In genomic region chr3:160804762-160805161, GRCh38 we compare ENCODE assay signal across 12 cellular contexts. TPM values are rescaled to one million over a fixed set of nuclear protein-coding genes. Genes with fewer than 3 reads are reported as not detected.
DNase-seq lines count a peak whose midpoint lies in the region; ATAC-seq and TF ChIP-seq lines count a peak whose summit lies in the region.
"Had no signal": no experiment of that assay in that cellular context is flagged by ENCODE, and none has a peak within 500 bp of the region (broad histone marks: within the 10 kb centered on the region; RNA-seq: fewer than 3 reads in every experiment).

No MANE protein-coding gene starts in this region.

- TF ChIP-seq CTCF in MCF 10A (IDR thresholded peaks at IDR 0.05; ENCODE audit: unreplicated experiment) = no peak
- TF ChIP-seq CTCF in mammary epithelial cell (conservative IDR thresholded peaks at IDR 0.05 in 1 of 2, IDR thresholded peaks at IDR 0.05 in 1 of 2; ENCODE audit: extremely low read depth in 1 of 2, insufficient read depth in 1 of 2, low read depth in 1 of 2, low read length in 2 of 2) = no peak
- no peak for TF ChIP-seq CTCF in smooth muscle cell (IDR thresholded peaks at IDR 0.05; ENCODE audit: borderline replicate concordance, insufficient read depth, poor library complexity, severe bottlenecking)

- dilution Hi-C loops in mammary epithelial cell (cut with HindIII; ENCODE audit: low sequenced_read_pairs) = no loop called here

- no peaks in the 10 kb centered on the region for H3K9me3 ChIP-seq in mammary epithelial cell (replicated peaks; ENCODE audit: insufficient read depth, low read length)
- H3K9me3 ChIP-seq in smooth muscle cell (replicated peaks; ENCODE audit: low read depth) = no peaks in the 10 kb centered on the region
- H3K9me3 ChIP-seq: breast epithelium, SJSA1 had no signal

- CTCF ChIA-PET in MCF 10A (lab: Yijun Ruan, JAX) = interaction anchor here (0.6 kb wide), 1 partner anchor 116 kb away, joined by 3 read pairs; no protein-coding TSS in a partner anchor
- CTCF ChIA-PET in mammary epithelial cell (lab: Charles Lee; ENCODE audit: low non-redundant PET) = no interaction called here

- H3K9me3 Mint-ChIP-seq in MCF 10A (ENCODE audit: unreplicated experiment) = no peaks in the 10 kb centered on the region
- H3K9me3 Mint-ChIP-seq in stimulated activated effector memory CD8-positive, alpha-beta T cell treated with anti-CD3 and anti-CD28 coated beads, Interleukin-12 subunit alpha, Interleukin-12 subunit beta, amount 100 ng/mL, for 72 hours = no peaks in the 10 kb centered on the region

- H3K4me1 ChIP-seq in mammary epithelial cell (ENCODE audit: insufficient read depth, low read length) = no peaks in the 10 kb centered on the region
- peaks cover 2% of the 10 kb centered on the region for H3K4me1 ChIP-seq in smooth muscle cell (ENCODE audit: low read depth)
- H3K4me1 ChIP-seq: SJSA1 had no signal

- POLR2A ChIA-PET in MCF 10A (lab: Yijun Ruan, JAX) = interaction anchor here (0.7 to 1.4 kb wide), 4 partner anchors 12 to 63 kb away, joined by 3 read pairs; no protein-coding TSS in a partner anchor

- peaks cover 2% of the 10 kb centered on the region for H3K27me3 ChIP-seq in mammary epithelial cell (ENCODE audit: insufficient read depth, low read length)
- H3K27me3 ChIP-seq in smooth muscle cell (ENCODE audit: low read depth) = no peaks in the 10 kb centered on the region
- H3K27me3 ChIP-seq: breast epithelium had no signal

- no TSS peak for BruUV-seq in MCF 10A (replicated peaks; lab: Mats Ljungman, UMichigan)
- no TSS peak for BruUV-seq in mammary epithelial cell (replicated peaks; lab: Mats Ljungman, UMichigan)

- no peaks in the 10 kb centered on the region for H3F3A ChIP-seq in smooth muscle cell (ENCODE audit: low read depth)

- H3K4me1 Mint-ChIP-seq in MCF 10A (ENCODE audit: insufficient read depth, unreplicated experiment) = peaks cover 12% of the 10 kb centered on the region
- peaks cover 12% of the 10 kb centered on the region for H3K4me1 Mint-ChIP-seq in stimulated activated effector memory CD8-positive, alpha-beta T cell treated with anti-CD3 and anti-CD28 coated beads, Interleukin-12 subunit alpha, Interleukin-12 subunit beta, amount 100 ng/mL, for 72 hours

- no peaks in the 10 kb centered on the region for H4K20me1 ChIP-seq in mammary epithelial cell (ENCODE audit: insufficient read depth, low read length)
- no peaks in the 10 kb centered on the region for H4K20me1 ChIP-seq in smooth muscle cell (ENCODE audit: low read depth)

- H3K79me2 ChIP-seq in mammary epithelial cell (ENCODE audit: insufficient read depth, low read length) = no peaks in the 10 kb centered on the region
- no peaks in the 10 kb centered on the region for H3K79me2 ChIP-seq in smooth muscle cell (ENCODE audit: low read depth)

- WGBS in mammary epithelial cell (ENCODE audit: low coverage, missing lambda C conversion rate) = 14% methylated on average over 1 of the region's 1 CpG
- 15% methylated on average over 1 of the region's 1 CpG for WGBS in smooth muscle cell (ENCODE audit: low lambda C conversion rate)

- in situ Hi-C loops in mammary epithelial cell (cut with MboI; ENCODE audit: low sequenced_read_pairs in 2 of 2) = no loop called here

- H3K4me3 ChIP-seq in mammary epithelial cell (replicated peaks in 1 of 3; ENCODE audit: insufficient read depth in 1 of 3, low read depth in 2 of 3, low read length in 3 of 3) = no peak overlapping the region
- H3K4me3 ChIP-seq in smooth muscle cell = no peak overlapping the region
- H3K4me3 ChIP-seq: breast epithelium, SJSA1 had no signal

- H3K4me2 ChIP-seq in mammary epithelial cell (ENCODE audit: insufficient read depth, low read depth, low read length) (no peak overlapping the region), smooth muscle cell (no peak overlapping the region)

- H3K36me3 ChIP-seq in mammary epithelial cell (ENCODE audit: insufficient read depth, low read length) (no peaks in the 10 kb centered on the region), smooth muscle cell (ENCODE audit: low read depth) (no peaks in the 10 kb centered on the region)
- H3K36me3 ChIP-seq: breast epithelium, SJSA1 had no signal

- no peak overlapping the region for H3K27ac ChIP-seq in mammary epithelial cell (ENCODE audit: insufficient read depth, low read depth, low read length)
- no peak overlapping the region for H3K27ac ChIP-seq in smooth muscle cell (ENCODE audit: low read depth)
- H3K27ac ChIP-seq: breast epithelium, SJSA1 had no signal

- no peaks in the 10 kb centered on the region for H3K36me3 Mint-ChIP-seq in MCF 10A (ENCODE audit: insufficient read depth, unreplicated experiment)
- peaks cover 6% of the 10 kb centered on the region for H3K36me3 Mint-ChIP-seq in stimulated activated effector memory CD8-positive, alpha-beta T cell treated with anti-CD3 and anti-CD28 coated beads, Interleukin-12 subunit alpha, Interleukin-12 subunit beta, amount 100 ng/mL, for 72 hours
- H3K36me3 Mint-ChIP-seq: activated CD8-positive, alpha-beta memory T cell treated with anti-CD3 and anti-CD28 coated beads, Interleukin-2, amount 10 ng/mL, durations not matched to agents 7 days and 5 days had no signal

- no peak for ATAC-seq in stimulated activated effector memory CD8-positive, alpha-beta T cell treated with anti-CD3 and anti-CD28 coated beads, Interleukin-12 subunit alpha, Interleukin-12 subunit beta, amount 100 ng/mL, for 72 hours
- ATAC-seq in HG02981 (IDR thresholded peaks at IDR 0.05; ENCODE audit: unreplicated experiment) = no peak
- ATAC-seq: activated CD8-positive, alpha-beta memory T cell treated with anti-CD3 and anti-CD28 coated beads, Interleukin-2, amount 10 ng/mL, durations not matched to agents 7 days and 5 days had no signal

- DNase-seq in MCF 10A (ENCODE audit: unreplicated experiment) (peak; percentile 47), mammary epithelial cell (no peak), astrocyte of the hippocampus (ENCODE audit: low read depth, low spot score) (peak; percentile 65), kidney tubule cell (ENCODE audit: low spot score) (peak; percentile 33), ureter (ENCODE audit: low spot score) (peak; percentile 44), smooth muscle cell (lab: John Stamatoyannopoulos, UW; ENCODE audit: unreplicated experiment) (no peak)
- no peak for DNase-seq in stimulated activated effector memory CD8-positive, alpha-beta T cell treated with anti-CD3 and anti-CD28 coated beads, Interleukin-12 subunit alpha, Interleukin-12 subunit beta, amount 100 ng/mL, for 72 hours (ENCODE audit: low spot score in 2 of 2)
- DNase-seq: activated CD8-positive, alpha-beta memory T cell treated with anti-CD3 and anti-CD28 coated beads, Interleukin-2, amount 10 ng/mL, durations not matched to agents 7 days and 5 days; NCI-H1048 had no signal

- no peak overlapping the region for H3K9ac ChIP-seq in mammary epithelial cell (ENCODE audit: insufficient read depth, low read length)
- H3K9ac ChIP-seq in smooth muscle cell (ENCODE audit: low read depth) = no peak overlapping the region

- intact Hi-C loops in MCF 10A (cut with micrococcal nuclease) (loop anchor here (5.0 kb wide), 1 partner anchor 47 kb away; the partner anchor contains the start of gene PPM1L), mammary epithelial cell (cut with micrococcal nuclease) (no loop called here)

- H3K4me3 Mint-ChIP-seq in MCF 10A (ENCODE audit: unreplicated experiment) = no peak overlapping the region
- no peak overlapping the region for H3K4me3 Mint-ChIP-seq in stimulated activated effector memory CD8-positive, alpha-beta T cell treated with anti-CD3 and anti-CD28 coated beads, Interleukin-12 subunit alpha, Interleukin-12 subunit beta, amount 100 ng/mL, for 72 hours
- H3K4me3 Mint-ChIP-seq: activated CD8-positive, alpha-beta memory T cell treated with anti-CD3 and anti-CD28 coated beads, Interleukin-2, amount 10 ng/mL, durations not matched to agents 7 days and 5 days had no signal

- H2AFZ ChIP-seq in mammary epithelial cell (ENCODE audit: low read depth, low read length) = no peak overlapping the region
- no peak overlapping the region for H2AFZ ChIP-seq in smooth muscle cell (ENCODE audit: low read depth)

- no peak overlapping the region for H3K27ac Mint-ChIP-seq in MCF 10A (ENCODE audit: low read depth, unreplicated experiment)
- H3K27ac Mint-ChIP-seq in stimulated activated effector memory CD8-positive, alpha-beta T cell treated with anti-CD3 and anti-CD28 coated beads, Interleukin-12 subunit alpha, Interleukin-12 subunit beta, amount 100 ng/mL, for 72 hours = no peak overlapping the region
- H3K27ac Mint-ChIP-seq: activated CD8-positive, alpha-beta memory T cell treated with anti-CD3 and anti-CD28 coated beads, Interleukin-2, amount 10 ng/mL, durations not matched to agents 7 days and 5 days had no signal

- no peaks in the 10 kb centered on the region for H3K27me3 Mint-ChIP-seq in MCF 10A (ENCODE audit: insufficient read depth, unreplicated experiment)

RNA-seq across cellular contexts. Expression of gene PPM1L, which starts 48.7 kb away (rescaled TPM):
- 1.7 and 2.1 TPM in 2 replicates for total RNA-seq in MCF 10A (2022)
- 1 to 10 TPM in 1 of 2 donors, under 1 TPM in 1; 0.96 to 2.0 TPM for total RNA-seq in mammary epithelial cell
- polyA plus RNA-seq in mammary epithelial cell = 0.23 TPM
- polyA minus RNA-seq in mammary epithelial cell = 1.3 TPM
- 16.3 TPM for total RNA-seq in ureter
- 1.9 and 2.2 TPM in 2 replicates for total RNA-seq in smooth muscle cell
- polyA plus RNA-seq in smooth muscle cell = 0.14 and 1.2 TPM in 2 replicates

Comparison
In these comparisons a context has a peak if more than half of its experiments do, and no peak if none do; other contexts are left out.
1. DNase-seq: peak in MCF 10A (single experiment), astrocyte of the hippocampus (single experiment), kidney tubule cell (single experiment) and ureter (single experiment); none in mammary epithelial cell (single experiment), stimulated activated effector memory CD8-positive, alpha-beta T cell treated with anti-CD3 and anti-CD28 coated beads, Interleukin-12 subunit alpha, Interleukin-12 subunit beta, amount 100 ng/mL, for 72 hours (0 of 2) and smooth muscle cell (single experiment).